In the genomic region with DNA sequence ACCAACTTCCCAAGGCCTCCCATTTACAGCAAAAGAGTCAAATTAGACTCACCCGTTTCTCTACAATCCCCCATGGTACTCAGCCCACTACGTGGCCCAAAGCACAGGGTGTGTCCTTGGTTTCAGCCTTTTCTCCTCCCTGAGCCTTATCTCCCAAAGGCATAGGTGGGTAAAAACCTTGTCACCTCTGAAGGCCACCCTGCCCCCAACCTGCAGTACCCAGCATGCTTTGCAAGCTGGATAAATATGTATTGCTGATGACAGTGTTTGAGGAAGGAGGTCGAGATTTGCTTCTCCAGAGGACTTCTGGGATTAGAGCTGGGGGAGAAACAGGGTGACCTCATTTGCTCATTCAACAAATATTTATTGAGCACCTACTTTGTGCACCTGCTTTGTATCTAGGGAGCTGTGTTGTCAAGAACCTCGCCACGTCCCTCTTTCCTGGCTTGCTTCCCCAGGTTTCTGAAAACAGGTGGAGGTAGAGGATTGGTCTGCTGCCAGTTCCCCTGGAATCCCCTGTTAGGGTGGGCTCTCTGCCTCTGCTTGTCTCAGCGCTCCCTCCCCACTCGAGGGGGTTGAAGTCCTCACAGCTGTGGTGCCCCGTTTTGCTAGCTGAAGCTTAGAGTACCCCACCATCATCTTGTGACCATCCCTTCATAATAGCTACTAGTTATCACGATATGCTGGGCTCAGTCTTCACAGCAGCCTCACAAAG, we compare ENCODE assay signal across 1 cellular context.
TF ChIP-seq lines count a peak whose summit lies in the region.

No MANE protein-coding gene starts in this region.

TF ChIP-seq in HepG2, 621 proteins besides CTCF, POLR2A, EP300 and RAD21 (continued from another document and continues in another):
- TF ChIP-seq, protein P1, sequence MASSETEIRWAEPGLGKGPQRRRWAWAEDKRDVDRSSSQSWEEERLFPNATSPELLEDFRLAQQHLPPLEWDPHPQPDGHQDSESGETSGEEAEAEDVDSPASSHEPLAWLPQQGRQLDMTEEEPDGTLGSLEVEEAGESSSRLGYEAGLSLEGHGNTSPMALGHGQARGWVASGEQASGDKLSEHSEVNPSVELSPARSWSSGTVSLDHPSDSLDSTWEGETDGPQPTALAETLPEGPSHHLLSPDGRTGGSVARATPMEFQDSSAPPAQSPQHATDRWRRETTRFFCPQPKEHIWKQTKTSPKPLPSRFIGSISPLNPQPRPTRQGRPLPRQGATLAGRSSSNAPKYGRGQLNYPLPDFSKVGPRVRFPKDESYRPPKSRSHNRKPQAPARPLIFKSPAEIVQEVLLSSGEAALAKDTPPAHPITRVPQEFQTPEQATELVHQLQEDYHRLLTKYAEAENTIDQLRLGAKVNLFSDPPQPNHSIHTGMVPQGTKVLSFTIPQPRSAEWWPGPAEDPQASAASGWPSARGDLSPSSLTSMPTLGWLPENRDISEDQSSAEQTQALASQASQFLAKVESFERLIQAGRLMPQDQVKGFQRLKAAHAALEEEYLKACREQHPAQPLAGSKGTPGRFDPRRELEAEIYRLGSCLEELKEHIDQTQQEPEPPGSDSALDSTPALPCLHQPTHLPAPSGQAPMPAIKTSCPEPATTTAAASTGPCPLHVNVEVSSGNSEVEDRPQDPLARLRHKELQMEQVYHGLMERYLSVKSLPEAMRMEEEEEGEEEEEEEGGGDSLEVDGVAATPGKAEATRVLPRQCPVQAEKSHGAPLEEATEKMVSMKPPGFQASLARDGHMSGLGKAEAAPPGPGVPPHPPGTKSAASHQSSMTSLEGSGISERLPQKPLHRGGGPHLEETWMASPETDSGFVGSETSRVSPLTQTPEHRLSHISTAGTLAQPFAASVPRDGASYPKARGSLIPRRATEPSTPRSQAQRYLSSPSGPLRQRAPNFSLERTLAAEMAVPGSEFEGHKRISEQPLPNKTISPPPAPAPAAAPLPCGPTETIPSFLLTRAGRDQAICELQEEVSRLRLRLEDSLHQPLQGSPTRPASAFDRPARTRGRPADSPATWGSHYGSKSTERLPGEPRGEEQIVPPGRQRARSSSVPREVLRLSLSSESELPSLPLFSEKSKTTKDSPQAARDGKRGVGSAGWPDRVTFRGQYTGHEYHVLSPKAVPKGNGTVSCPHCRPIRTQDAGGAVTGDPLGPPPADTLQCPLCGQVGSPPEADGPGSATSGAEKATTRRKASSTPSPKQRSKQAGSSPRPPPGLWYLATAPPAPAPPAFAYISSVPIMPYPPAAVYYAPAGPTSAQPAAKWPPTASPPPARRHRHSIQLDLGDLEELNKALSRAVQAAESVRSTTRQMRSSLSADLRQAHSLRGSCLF (CRISPR knock-in tag; IDR thresholded peaks at IDR 0.05; ENCODE audit: borderline replicate concordance): no peak
- TF ChIP-seq ZNF761 (CRISPR knock-in tag; conservative IDR thresholded peaks at IDR 0.05) (no peak), EED (CRISPR knock-in tag; IDR thresholded peaks at IDR 0.05) (no peak), MAFK (conservative IDR thresholded peaks at IDR 0.05 in 1 of 2, IDR thresholded peaks at IDR 0.05 in 1 of 2; ENCODE audit: low read length in 2 of 2) (peak; percentile 43 to 45; a peak in 2 of 4 replicates), NCOA1 (CRISPR knock-in tag; IDR thresholded peaks at IDR 0.05) (0 out of 2 replicates have a peak, but pooled peaks have one; percentile 18), KDM5B (CRISPR knock-in tag; IDR thresholded peaks at IDR 0.05; ENCODE audit: borderline replicate concordance) (no peak), FOXK2 (IDR thresholded peaks at IDR 0.05) (no peak), TBL1XR1 (IDR thresholded peaks at IDR 0.05; ENCODE audit: borderline replicate concordance, low read length, partially characterized antibody) (no peak), ZNF841 (CRISPR knock-in tag; IDR thresholded peaks at IDR 0.05; ENCODE audit: borderline replicate concordance) (no peak), ZSCAN21 (CRISPR knock-in tag; IDR thresholded peaks at IDR 0.05; ENCODE audit: borderline replicate concordance) (no peak), JUND (CRISPR knock-in tag; IDR thresholded peaks at IDR 0.05) (no peak; the same call in 1 of the 2 replicates), ZSCAN30 (CRISPR knock-in tag; IDR thresholded peaks at IDR 0.05) (no peak), DNMT1 (CRISPR knock-in tag; IDR thresholded peaks at IDR 0.05) (no peak), CREB1 (IDR thresholded peaks at IDR 0.05) (no peak), CREB1 (CRISPR knock-in tag; IDR thresholded peaks at IDR 0.05) (peak; percentile 54; the same call in 1 of the 2 replicates), ZNF75D (CRISPR knock-in tag; IDR thresholded peaks at IDR 0.05; ENCODE audit: borderline replicate concordance) (no peak), SMAD3 (CRISPR knock-in tag; IDR thresholded peaks at IDR 0.05) (no peak), MAZ (IDR thresholded peaks at IDR 0.05; ENCODE audit: borderline replicate concordance, low read depth, low read length) (no peak), MAZ (CRISPR knock-in tag; IDR thresholded peaks at IDR 0.05; ENCODE audit: low read depth) (no peak; the same call in 1 of the 2 replicates), ZNF124 (CRISPR knock-in tag; IDR thresholded peaks at IDR 0.05) (peak; percentile 28; the same call in 1 of the 2 replicates), ZNF839 (CRISPR knock-in tag; IDR thresholded peaks at IDR 0.05; ENCODE audit: borderline replicate concordance) (no peak), GABPB1 (CRISPR knock-in tag; IDR thresholded peaks at IDR 0.05) (no peak), ONECUT2 (CRISPR knock-in tag; IDR thresholded peaks at IDR 0.05) (no peak), ZSCAN31 (CRISPR knock-in tag; IDR thresholded peaks at IDR 0.05; ENCODE audit: low read depth) (no peak), YEATS2 (CRISPR knock-in tag; IDR thresholded peaks at IDR 0.05; ENCODE audit: borderline replicate concordance) (no peak), RELA (CRISPR knock-in tag; IDR thresholded peaks at IDR 0.05) (no peak), NFRKB (IDR thresholded peaks at IDR 0.05) (no peak), ZNF747 (CRISPR knock-in tag; IDR thresholded peaks at IDR 0.05; ENCODE audit: borderline replicate concordance) (no peak), ZNF569 (CRISPR knock-in tag; IDR thresholded peaks at IDR 0.05; ENCODE audit: borderline replicate concordance) (no peak)
- TF ChIP-seq, protein P2, sequence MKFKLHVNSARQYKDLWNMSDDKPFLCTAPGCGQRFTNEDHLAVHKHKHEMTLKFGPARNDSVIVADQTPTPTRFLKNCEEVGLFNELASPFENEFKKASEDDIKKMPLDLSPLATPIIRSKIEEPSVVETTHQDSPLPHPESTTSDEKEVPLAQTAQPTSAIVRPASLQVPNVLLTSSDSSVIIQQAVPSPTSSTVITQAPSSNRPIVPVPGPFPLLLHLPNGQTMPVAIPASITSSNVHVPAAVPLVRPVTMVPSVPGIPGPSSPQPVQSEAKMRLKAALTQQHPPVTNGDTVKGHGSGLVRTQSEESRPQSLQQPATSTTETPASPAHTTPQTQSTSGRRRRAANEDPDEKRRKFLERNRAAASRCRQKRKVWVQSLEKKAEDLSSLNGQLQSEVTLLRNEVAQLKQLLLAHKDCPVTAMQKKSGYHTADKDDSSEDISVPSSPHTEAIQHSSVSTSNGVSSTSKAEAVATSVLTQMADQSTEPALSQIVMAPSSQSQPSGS (CRISPR knock-in tag; IDR thresholded peaks at IDR 0.05): peak; percentile 93
- TF ChIP-seq, protein P3, sequence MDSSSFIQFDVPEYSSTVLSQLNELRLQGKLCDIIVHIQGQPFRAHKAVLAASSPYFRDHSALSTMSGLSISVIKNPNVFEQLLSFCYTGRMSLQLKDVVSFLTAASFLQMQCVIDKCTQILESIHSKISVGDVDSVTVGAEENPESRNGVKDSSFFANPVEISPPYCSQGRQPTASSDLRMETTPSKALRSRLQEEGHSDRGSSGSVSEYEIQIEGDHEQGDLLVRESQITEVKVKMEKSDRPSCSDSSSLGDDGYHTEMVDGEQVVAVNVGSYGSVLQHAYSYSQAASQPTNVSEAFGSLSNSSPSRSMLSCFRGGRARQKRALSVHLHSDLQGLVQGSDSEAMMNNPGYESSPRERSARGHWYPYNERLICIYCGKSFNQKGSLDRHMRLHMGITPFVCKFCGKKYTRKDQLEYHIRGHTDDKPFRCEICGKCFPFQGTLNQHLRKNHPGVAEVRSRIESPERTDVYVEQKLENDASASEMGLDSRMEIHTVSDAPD (CRISPR knock-in tag; IDR thresholded peaks at IDR 0.05): no peak
- TF ChIP-seq, protein P4, sequence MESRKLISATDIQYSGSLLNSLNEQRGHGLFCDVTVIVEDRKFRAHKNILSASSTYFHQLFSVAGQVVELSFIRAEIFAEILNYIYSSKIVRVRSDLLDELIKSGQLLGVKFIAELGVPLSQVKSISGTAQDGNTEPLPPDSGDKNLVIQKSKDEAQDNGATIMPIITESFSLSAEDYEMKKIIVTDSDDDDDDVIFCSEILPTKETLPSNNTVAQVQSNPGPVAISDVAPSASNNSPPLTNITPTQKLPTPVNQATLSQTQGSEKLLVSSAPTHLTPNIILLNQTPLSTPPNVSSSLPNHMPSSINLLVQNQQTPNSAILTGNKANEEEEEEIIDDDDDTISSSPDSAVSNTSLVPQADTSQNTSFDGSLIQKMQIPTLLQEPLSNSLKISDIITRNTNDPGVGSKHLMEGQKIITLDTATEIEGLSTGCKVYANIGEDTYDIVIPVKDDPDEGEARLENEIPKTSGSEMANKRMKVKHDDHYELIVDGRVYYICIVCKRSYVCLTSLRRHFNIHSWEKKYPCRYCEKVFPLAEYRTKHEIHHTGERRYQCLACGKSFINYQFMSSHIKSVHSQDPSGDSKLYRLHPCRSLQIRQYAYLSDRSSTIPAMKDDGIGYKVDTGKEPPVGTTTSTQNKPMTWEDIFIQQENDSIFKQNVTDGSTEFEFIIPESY (CRISPR knock-in tag; IDR thresholded peaks at IDR 0.05): 0 out of 2 replicates have a peak, but pooled peaks have one; percentile 40
- TF ChIP-seq, protein P5, sequence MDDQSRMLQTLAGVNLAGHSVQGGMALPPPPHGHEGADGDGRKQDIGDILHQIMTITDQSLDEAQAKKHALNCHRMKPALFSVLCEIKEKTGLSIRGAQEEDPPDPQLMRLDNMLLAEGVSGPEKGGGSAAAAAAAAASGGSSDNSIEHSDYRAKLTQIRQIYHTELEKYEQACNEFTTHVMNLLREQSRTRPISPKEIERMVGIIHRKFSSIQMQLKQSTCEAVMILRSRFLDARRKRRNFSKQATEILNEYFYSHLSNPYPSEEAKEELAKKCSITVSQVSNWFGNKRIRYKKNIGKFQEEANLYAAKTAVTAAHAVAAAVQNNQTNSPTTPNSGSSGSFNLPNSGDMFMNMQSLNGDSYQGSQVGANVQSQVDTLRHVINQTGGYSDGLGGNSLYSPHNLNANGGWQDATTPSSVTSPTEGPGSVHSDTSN (CRISPR knock-in tag; IDR thresholded peaks at IDR 0.05; ENCODE audit: borderline replicate concordance): no peak
- TF ChIP-seq, protein P6, sequence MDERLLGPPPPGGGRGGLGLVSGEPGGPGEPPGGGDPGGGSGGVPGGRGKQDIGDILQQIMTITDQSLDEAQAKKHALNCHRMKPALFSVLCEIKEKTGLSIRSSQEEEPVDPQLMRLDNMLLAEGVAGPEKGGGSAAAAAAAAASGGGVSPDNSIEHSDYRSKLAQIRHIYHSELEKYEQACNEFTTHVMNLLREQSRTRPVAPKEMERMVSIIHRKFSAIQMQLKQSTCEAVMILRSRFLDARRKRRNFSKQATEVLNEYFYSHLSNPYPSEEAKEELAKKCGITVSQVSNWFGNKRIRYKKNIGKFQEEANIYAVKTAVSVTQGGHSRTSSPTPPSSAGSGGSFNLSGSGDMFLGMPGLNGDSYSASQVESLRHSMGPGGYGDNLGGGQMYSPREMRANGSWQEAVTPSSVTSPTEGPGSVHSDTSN (CRISPR knock-in tag; IDR thresholded peaks at IDR 0.05): no peak
- TF ChIP-seq, protein P7, sequence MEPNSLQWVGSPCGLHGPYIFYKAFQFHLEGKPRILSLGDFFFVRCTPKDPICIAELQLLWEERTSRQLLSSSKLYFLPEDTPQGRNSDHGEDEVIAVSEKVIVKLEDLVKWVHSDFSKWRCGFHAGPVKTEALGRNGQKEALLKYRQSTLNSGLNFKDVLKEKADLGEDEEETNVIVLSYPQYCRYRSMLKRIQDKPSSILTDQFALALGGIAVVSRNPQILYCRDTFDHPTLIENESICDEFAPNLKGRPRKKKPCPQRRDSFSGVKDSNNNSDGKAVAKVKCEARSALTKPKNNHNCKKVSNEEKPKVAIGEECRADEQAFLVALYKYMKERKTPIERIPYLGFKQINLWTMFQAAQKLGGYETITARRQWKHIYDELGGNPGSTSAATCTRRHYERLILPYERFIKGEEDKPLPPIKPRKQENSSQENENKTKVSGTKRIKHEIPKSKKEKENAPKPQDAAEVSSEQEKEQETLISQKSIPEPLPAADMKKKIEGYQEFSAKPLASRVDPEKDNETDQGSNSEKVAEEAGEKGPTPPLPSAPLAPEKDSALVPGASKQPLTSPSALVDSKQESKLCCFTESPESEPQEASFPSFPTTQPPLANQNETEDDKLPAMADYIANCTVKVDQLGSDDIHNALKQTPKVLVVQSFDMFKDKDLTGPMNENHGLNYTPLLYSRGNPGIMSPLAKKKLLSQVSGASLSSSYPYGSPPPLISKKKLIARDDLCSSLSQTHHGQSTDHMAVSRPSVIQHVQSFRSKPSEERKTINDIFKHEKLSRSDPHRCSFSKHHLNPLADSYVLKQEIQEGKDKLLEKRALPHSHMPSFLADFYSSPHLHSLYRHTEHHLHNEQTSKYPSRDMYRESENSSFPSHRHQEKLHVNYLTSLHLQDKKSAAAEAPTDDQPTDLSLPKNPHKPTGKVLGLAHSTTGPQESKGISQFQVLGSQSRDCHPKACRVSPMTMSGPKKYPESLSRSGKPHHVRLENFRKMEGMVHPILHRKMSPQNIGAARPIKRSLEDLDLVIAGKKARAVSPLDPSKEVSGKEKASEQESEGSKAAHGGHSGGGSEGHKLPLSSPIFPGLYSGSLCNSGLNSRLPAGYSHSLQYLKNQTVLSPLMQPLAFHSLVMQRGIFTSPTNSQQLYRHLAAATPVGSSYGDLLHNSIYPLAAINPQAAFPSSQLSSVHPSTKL (CRISPR knock-in tag; IDR thresholded peaks at IDR 0.05): peak; percentile 79
- TF ChIP-seq, protein P8, sequence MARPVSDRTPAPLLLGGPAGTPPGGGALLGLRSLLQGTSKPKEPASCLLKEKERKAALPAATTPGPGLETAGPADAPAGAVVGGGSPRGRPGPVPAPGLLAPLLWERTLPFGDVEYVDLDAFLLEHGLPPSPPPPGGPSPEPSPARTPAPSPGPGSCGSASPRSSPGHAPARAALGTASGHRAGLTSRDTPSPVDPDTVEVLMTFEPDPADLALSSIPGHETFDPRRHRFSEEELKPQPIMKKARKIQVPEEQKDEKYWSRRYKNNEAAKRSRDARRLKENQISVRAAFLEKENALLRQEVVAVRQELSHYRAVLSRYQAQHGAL (CRISPR knock-in tag; IDR thresholded peaks at IDR 0.05; ENCODE audit: not compliant biosample characterization): no peak
